Comparison of ENCODE assay signal across 26 cellular contexts in the genomic region with DNA sequence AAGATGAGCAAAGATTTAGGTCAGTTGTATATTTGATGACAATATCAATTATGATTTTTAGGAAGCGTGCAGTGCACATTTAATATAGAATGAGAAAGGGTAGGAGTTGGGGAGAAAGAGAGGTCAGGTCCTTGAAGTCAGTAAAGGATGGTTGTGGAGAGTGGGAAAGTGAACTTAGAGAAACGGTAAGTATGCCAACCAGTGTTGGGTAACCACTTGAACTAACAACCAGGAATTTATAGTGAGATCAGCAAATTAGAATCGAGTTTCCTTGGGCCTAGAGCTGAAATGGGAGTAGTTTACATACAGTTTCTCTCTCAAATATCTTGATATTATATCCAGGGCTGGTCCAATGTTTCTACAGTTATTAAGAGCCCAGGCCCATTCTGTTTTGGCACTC.
"Had no signal": no experiment of that assay in that cellular context is flagged by ENCODE, and none has a peak within 500 bp of the region (broad histone marks: within the 10 kb centered on the region; RNA-seq: fewer than 3 reads in every experiment).

No MANE protein-coding gene starts in this region.

- H3K4me1 Mint-ChIP-seq: endodermal cell; naive thymus-derived CD4-positive, alpha-beta T cell; nephron; neural progenitor cell; stimulated activated memory B cell treated with anti-CD40 and anti-IgM and Interleukin-4, amounts not matched to agents 10 μg/mL and 1 μg/mL and 100 μg/mL, for 72 hours; stimulated activated naive CD8-positive, alpha-beta T cell treated with anti-CD3 and anti-CD28 coated beads, Interleukin-15, amount 100 ng/mL, for 72 hours had no signal

- H3K27ac ChIP-seq: colonic mucosa, esophagus squamous epithelium, gastrocnemius medialis, neural progenitor cell, prostate gland, right atrium auricular region, sigmoid colon, skin epidermis, spleen, suprapubic skin, transverse colon, vagina had no signal

- H3K27me3 Mint-ChIP-seq: dendritic cell treated with granulocyte-macrophage colony-stimulating factor and Interleukin-4, amounts not matched to agents 40 ng/mL and 50 ng/mL, for 4 days; naive thymus-derived CD4-positive, alpha-beta T cell; stimulated activated memory B cell treated with anti-CD40 and anti-IgM and Interleukin-4, amounts not matched to agents 10 μg/mL and 1 μg/mL and 100 μg/mL, for 72 hours; stimulated activated naive CD8-positive, alpha-beta T cell treated with anti-CD3 and anti-CD28 coated beads, Interleukin-15, amount 100 ng/mL, for 72 hours had no signal

- DNase-seq: colonic mucosa; effector CD8-positive, alpha-beta T cell; endodermal cell; esophagus squamous epithelium; foreskin fibroblast; gastrocnemius medialis; head of caudate nucleus; kidney; mammary epithelial cell; mesendoderm; midbrain; naive thymus-derived CD4-positive, alpha-beta T cell; sigmoid colon; spleen; stimulated activated CD4-positive, alpha-beta T cell treated with anti-CD3 and anti-CD28 coated beads, Interleukin-4, amount 100 ng/mL, for 4 hours; stimulated activated naive CD8-positive, alpha-beta T cell treated with anti-CD3 and anti-CD28 coated beads, Interleukin-15, amount 100 ng/mL, for 72 hours; transverse colon had no signal

- H3K9me3 ChIP-seq: colonic mucosa, esophagus squamous epithelium, gastrocnemius medialis, prostate gland, transverse colon, vagina had no signal

- H3K4me1 ChIP-seq: colonic mucosa, esophagus squamous epithelium, gastrocnemius medialis, neural progenitor cell, prostate gland, right atrium auricular region, sigmoid colon, suprapubic skin, transverse colon, vagina had no signal

- H3K4me3 ChIP-seq: colonic mucosa, esophagus squamous epithelium, gastrocnemius medialis, neural progenitor cell, prostate gland, right atrium auricular region, sigmoid colon, skin epidermis, spleen, suprapubic skin, transverse colon, vagina had no signal

- H3K27me3 ChIP-seq: colonic mucosa, esophagus squamous epithelium, gastrocnemius medialis, neural progenitor cell, right atrium auricular region, sigmoid colon, spleen, suprapubic skin, transverse colon, vagina had no signal

- H3K36me3 Mint-ChIP-seq: neural progenitor cell; stimulated activated memory B cell treated with anti-CD40 and anti-IgM and Interleukin-4, amounts not matched to agents 10 μg/mL and 1 μg/mL and 100 μg/mL, for 72 hours had no signal

- H3K4me2 ChIP-seq: neural progenitor cell had no signal

- H3K27ac Mint-ChIP-seq: dendritic cell treated with granulocyte-macrophage colony-stimulating factor and Interleukin-4, amounts not matched to agents 40 ng/mL and 50 ng/mL, for 4 days; endodermal cell; naive thymus-derived CD4-positive, alpha-beta T cell; nephron; neural progenitor cell; stimulated activated memory B cell treated with anti-CD40 and anti-IgM and Interleukin-4, amounts not matched to agents 10 μg/mL and 1 μg/mL and 100 μg/mL, for 72 hours had no signal

- H2AFZ ChIP-seq: neural progenitor cell had no signal

- H3K9me3 Mint-ChIP-seq: endodermal cell had no signal

- H3K9ac ChIP-seq: neural progenitor cell had no signal

- H3K4me3 Mint-ChIP-seq: dendritic cell treated with granulocyte-macrophage colony-stimulating factor and Interleukin-4, amounts not matched to agents 40 ng/mL and 50 ng/mL, for 4 days; endodermal cell; naive thymus-derived CD4-positive, alpha-beta T cell; nephron; neural progenitor cell; stimulated activated memory B cell treated with anti-CD40 and anti-IgM and Interleukin-4, amounts not matched to agents 10 μg/mL and 1 μg/mL and 100 μg/mL, for 72 hours; stimulated activated naive CD8-positive, alpha-beta T cell treated with anti-CD3 and anti-CD28 coated beads, Interleukin-15, amount 100 ng/mL, for 72 hours had no signal

- H3K36me3 ChIP-seq: colonic mucosa, esophagus squamous epithelium, gastrocnemius medialis, neural progenitor cell, prostate gland, right atrium auricular region, sigmoid colon, spleen, suprapubic skin, transverse colon, vagina had no signal
